ENCODE assay signal across 10 cellular contexts in genomic region chr16:89200850-89201466, GRCh38. TPM values are rescaled to one million over a fixed set of nuclear protein-coding genes. Genes with fewer than 3 reads are reported as not detected.
DNase-seq lines count a peak whose midpoint lies in the region; ATAC-seq and TF ChIP-seq lines count a peak whose summit lies in the region.
"Had no signal": no experiment of that assay in that cellular context is flagged by ENCODE, and none has a peak within 500 bp of the region (broad histone marks: within the 10 kb centered on the region; RNA-seq: fewer than 3 reads in every experiment).

No MANE protein-coding gene starts in this region.

- WGBS in heart left ventricle, 4 donors = 2 to 8% (median 2%) methylated on average over 3 to 68 of the region's 68 CpGs

- H3K9ac ChIP-seq in PC-3 (ENCODE audit: low read length) = no peak overlapping the region; the same call in 1 of the 2 replicates
- no peak overlapping the region for H3K9ac ChIP-seq in parathyroid adenoma

- H3K27ac ChIP-seq in PC-3 (ENCODE audit: low read length) (no peak overlapping the region), heart left ventricle (no peak overlapping the region), parathyroid adenoma (no peak overlapping the region)

- TF ChIP-seq CTCF in Caco-2 (IDR thresholded peaks at IDR 0.05; ENCODE audit: insufficient read depth in 1 of 2, low read depth in 1 of 2, low read length in 1 of 2, severe bottlenecking in 1 of 2, unreplicated experiment in 1 of 2) (no peak), PC-3 (conservative IDR thresholded peaks at IDR 0.05; ENCODE audit: low read depth, low read length) (no peak), heart left ventricle (IDR thresholded peaks at IDR 0.05) (no peak), parathyroid adenoma (IDR thresholded peaks at IDR 0.05) (no peak)

- H3K36me3 Mint-ChIP-seq in Caco-2 (ENCODE audit: insufficient read depth, unreplicated experiment) = peaks cover 7% of the 10 kb centered on the region
- H3K36me3 Mint-ChIP-seq: stimulated activated effector memory CD8-positive, alpha-beta T cell treated with anti-CD3 and anti-CD28 coated beads, Interleukin-12 subunit alpha, Interleukin-12 subunit beta, amount 100 ng/mL, for 72 hours had no signal

- intact Hi-C loops in Caco-2 (cut with micrococcal nuclease; ENCODE audit: unreplicated experiment) = loop anchor here (1.0 to 2.0 kb wide), 2 partner anchors 16 to 30 kb away; partner anchors contain the start of genes CDH15 and ZNF778
- intact Hi-C loops in PC-3 (cut with micrococcal nuclease) = loop anchor here (1.0 kb wide), 1 partner anchor 8 kb away; no protein-coding TSS in a partner anchor
- intact Hi-C loops in heart left ventricle (cut with DNase I) = no loop called here

- no peaks in the 10 kb centered on the region for H3K9me2 ChIP-seq in PC-3 (replicated peaks; ENCODE audit: low read length)

- peak overlapping the region; percentile 73 for H3K4me3 Mint-ChIP-seq in Caco-2 (ENCODE audit: unreplicated experiment)
- H3K4me3 Mint-ChIP-seq: stimulated activated effector memory CD8-positive, alpha-beta T cell treated with anti-CD3 and anti-CD28 coated beads, Interleukin-12 subunit alpha, Interleukin-12 subunit beta, amount 100 ng/mL, for 72 hours had no signal

- H3K79me2 ChIP-seq in PC-3 (ENCODE audit: low read length) (peaks cover 18% of the 10 kb centered on the region), parathyroid adenoma (no peaks in the 10 kb centered on the region)

- H3K27me3 ChIP-seq in Caco-2 (replicated peaks; ENCODE audit: control insufficient read depth, insufficient read depth, low read length) (no peaks in the 10 kb centered on the region; the same call in 1 of the 2 replicates), PC-3 (ENCODE audit: low read length) (0 out of 2 replicates have a peak, but pooled peaks cover 4% of the 10 kb centered on the region), heart left ventricle (peaks cover 25 to 79% (median 51%) of the 10 kb centered on the region in 9 donors), parathyroid adenoma (ENCODE audit: control insufficient read depth, insufficient read depth, low read length) (no peaks in the 10 kb centered on the region)

- ATAC-seq in PC-3 (peak; percentile 30), heart left ventricle (no peak)

- no peaks in the 10 kb centered on the region for H3F3A ChIP-seq in PC-3 (ENCODE audit: low read length, unreplicated experiment)

- no peaks in the 10 kb centered on the region for H3K9me3 Mint-ChIP-seq in Caco-2 (ENCODE audit: unreplicated experiment)
- H3K9me3 Mint-ChIP-seq: stimulated activated effector memory CD8-positive, alpha-beta T cell treated with anti-CD3 and anti-CD28 coated beads, Interleukin-12 subunit alpha, Interleukin-12 subunit beta, amount 100 ng/mL, for 72 hours had no signal

- 0 out of 2 replicates have a peak, but pooled peaks cover 8% of the 10 kb centered on the region for H4K20me1 ChIP-seq in PC-3 (ENCODE audit: low read length)

- H2AFZ ChIP-seq in PC-3 (ENCODE audit: low read length) = no peak overlapping the region
- H2AFZ ChIP-seq in parathyroid adenoma = no peak overlapping the region

- BruUV-seq in Caco-2 (replicated peaks; lab: Mats Ljungman, UMichigan) (no TSS peak), PC-3 (replicated peaks; lab: Mats Ljungman, UMichigan) (no TSS peak)

- POLR2A ChIA-PET in Caco-2 (lab: Charles Lee) = interaction anchor here (0.9 to 1.1 kb wide), 2 partner anchors 8 to 17 kb away, joined by 4 to 5 read pairs; partner anchors contain the start of gene ZNF778
- POLR2A ChIA-PET in PC-3 (lab: Charles Lee; ENCODE audit: unreplicated experiment) = no interaction called here

- TF ChIP-seq POLR2A in heart left ventricle (IDR thresholded peaks at IDR 0.05) = no peak

- H3K4me3 ChIP-seq in Caco-2 (ENCODE audit: low read depth, low read length) = peak overlapping the region; percentile 62
- peak overlapping the region; percentile 63 for H3K4me3 ChIP-seq in PC-3 (ENCODE audit: low read length)
- H3K4me3 ChIP-seq in heart left ventricle = peak overlapping the region in 9 of 12 donors; percentile 12 to 50 (median 35)
- H3K4me3 ChIP-seq in parathyroid adenoma (ENCODE audit: low read depth, low read length) = no peak overlapping the region

- H3K36me3 ChIP-seq in Caco-2 (ENCODE audit: control insufficient read depth, insufficient read depth, low read length) (no peaks in the 10 kb centered on the region), PC-3 (ENCODE audit: low read depth, low read length) (no peaks in the 10 kb centered on the region), heart left ventricle (no peaks in the 10 kb centered on the region), parathyroid adenoma (ENCODE audit: control insufficient read depth, insufficient read depth, low read length) (no peaks in the 10 kb centered on the region)

- H3K9me3 ChIP-seq in Caco-2 = no peaks in the 10 kb centered on the region
- H3K9me3 ChIP-seq in PC-3 (ENCODE audit: low read length) = no peaks in the 10 kb centered on the region
- peaks cover 0 to 4% (median 0%) of the 10 kb centered on the region in 12 donors for H3K9me3 ChIP-seq in heart left ventricle
- no peaks in the 10 kb centered on the region for H3K9me3 ChIP-seq in parathyroid adenoma (ENCODE audit: control insufficient read depth, low read length)

- peaks cover 12% of the 10 kb centered on the region for H3K27me3 Mint-ChIP-seq in Caco-2 (ENCODE audit: insufficient read depth, unreplicated experiment)

- peaks cover 17% of the 10 kb centered on the region for H3K4me1 ChIP-seq in Caco-2
- 0 out of 2 replicates have a peak, but pooled peaks cover 6% of the 10 kb centered on the region for H3K4me1 ChIP-seq in PC-3 (ENCODE audit: insufficient read depth, low read length)
- peaks cover 0 to 20% (median 0%) of the 10 kb centered on the region in 12 donors for H3K4me1 ChIP-seq in heart left ventricle
- no peaks in the 10 kb centered on the region for H3K4me1 ChIP-seq in parathyroid adenoma

- peak overlapping the region; percentile 75 for H3K4me2 ChIP-seq in PC-3 (ENCODE audit: low read length)
- peak overlapping the region; percentile 42 for H3K4me2 ChIP-seq in parathyroid adenoma (ENCODE audit: low read length)

- peaks cover 8% of the 10 kb centered on the region for H3K4me1 Mint-ChIP-seq in Caco-2 (ENCODE audit: low read depth, unreplicated experiment)

- no peak overlapping the region for H3K27ac Mint-ChIP-seq in Caco-2 (ENCODE audit: unreplicated experiment)
- H3K27ac Mint-ChIP-seq: stimulated activated effector memory CD8-positive, alpha-beta T cell treated with anti-CD3 and anti-CD28 coated beads, Interleukin-12 subunit alpha, Interleukin-12 subunit beta, amount 100 ng/mL, for 72 hours had no signal

- CTCF ChIA-PET in Caco-2 (lab: Charles Lee) = interaction anchor here (1.0 kb wide), 1 partner anchor 16 kb away, joined by 3 read pairs; the partner anchor contains the start of gene ZNF778
- CTCF ChIA-PET in PC-3 (lab: Charles Lee) = no interaction called here

- DNase-seq in Caco-2 = no peak
- no peak for DNase-seq in PC-3
- DNase-seq in heart left ventricle = peak in 1 of 5 donors; percentile 16
- DNase-seq in AG20443 (ENCODE audit: low spot score) = no peak
- no peak for DNase-seq in NCI-H1048 (lab: John Stamatoyannopoulos, UW)
- DNase-seq in NCI-H2081 (lab: John Stamatoyannopoulos, UW) = no peak
- DNase-seq in NOMO-1 treated with dmso at 0.1 percent for 144 hours (lab: John Stamatoyannopoulos, UW; ENCODE audit: unreplicated experiment) = no peak
- DNase-seq: MV-4-11 had no signal

RNA-seq across cellular contexts. Expression of gene SLC22A31, which starts 0.6 kb away (rescaled TPM):
- total RNA-seq in Caco-2 (2022) (4.9 and 6.7 TPM in 2 replicates), PC-3 (2014; rRNA removed) (5.6 and 8.4 TPM in 2 replicates), heart left ventricle (not detected)
- polyA plus RNA-seq in heart left ventricle = under 1 TPM in 1 of 2 donors, not detected in 1; 0.07 TPM

RNA-seq across cellular contexts. Expression of gene ZNF778, which starts 16.5 kb away (rescaled TPM):
- total RNA-seq in Caco-2 (2022) (13.1 and 18.1 TPM in 2 replicates), PC-3 (2014; rRNA removed) (15.3 and 17.3 TPM in 2 replicates), heart left ventricle (10 to 100 TPM in 4 of 9 donors, 1 to 10 TPM in 5; 6.9 to 14.6 (median 9.9) TPM)
- 1 to 10 TPM; 1.6 to 5.4 TPM for polyA plus RNA-seq in heart left ventricle

RNA-seq across cellular contexts. Expression of gene CDH15, which starts 29.4 kb away (rescaled TPM):
- total RNA-seq in Caco-2 (2022) (not detected in 2 replicates), PC-3 (2014; rRNA removed) (1.5 and 1.9 TPM in 2 replicates), heart left ventricle (under 1 TPM in 2 of 9 donors, not detected in 7; 0.16 to 0.32 TPM)
- polyA plus RNA-seq in heart left ventricle = under 1 TPM in 1 of 2 donors, not detected in 1; 0.18 TPM

Comparison
In these comparisons a context has a peak if more than half of its experiments do, and no peak if none do; other contexts are left out.
1. intact Hi-C loops: an anchor here in Caco-2 (1.0 to 2.0 kb wide) and PC-3 (1.0 kb wide); none called in heart left ventricle.